In the genomic region with DNA sequence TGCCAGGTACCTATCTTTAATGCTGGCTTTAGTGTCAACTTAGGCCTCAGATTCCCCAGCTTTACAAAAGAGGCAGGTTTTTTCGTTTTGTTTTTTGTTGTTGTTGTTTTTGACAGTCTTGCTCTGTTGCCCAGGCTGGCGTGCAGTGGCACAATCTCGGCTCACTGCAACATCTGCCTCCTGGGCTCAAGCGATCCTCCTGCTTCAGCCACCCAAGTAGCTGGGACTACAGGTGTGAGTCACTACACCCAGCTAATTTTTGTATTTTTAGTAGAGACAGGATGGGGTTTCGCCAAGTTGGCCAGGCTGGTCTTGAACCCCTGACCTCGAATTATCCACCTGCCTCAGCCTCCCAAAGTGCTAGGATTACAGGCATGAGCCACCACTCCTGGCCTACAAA, we compare ENCODE assay signal across 2 cellular contexts. TPM values are rescaled to one million over a fixed set of nuclear protein-coding genes. Genes with fewer than 3 reads are reported as not detected.
"Had no signal": no experiment of that assay in that cellular context is flagged by ENCODE, and none has a peak within 500 bp of the region (broad histone marks: within the 10 kb centered on the region; RNA-seq: fewer than 3 reads in every experiment).

No MANE protein-coding gene starts in this region.

RNA-seq across cellular contexts. Expression of a gene that starts 11.2 kb away (rescaled TPM):
- total RNA-seq: LHCN-M2, MCF 10A had no signal
